8 cellular contexts compared by ENCODE assay signal in the genomic region with DNA sequence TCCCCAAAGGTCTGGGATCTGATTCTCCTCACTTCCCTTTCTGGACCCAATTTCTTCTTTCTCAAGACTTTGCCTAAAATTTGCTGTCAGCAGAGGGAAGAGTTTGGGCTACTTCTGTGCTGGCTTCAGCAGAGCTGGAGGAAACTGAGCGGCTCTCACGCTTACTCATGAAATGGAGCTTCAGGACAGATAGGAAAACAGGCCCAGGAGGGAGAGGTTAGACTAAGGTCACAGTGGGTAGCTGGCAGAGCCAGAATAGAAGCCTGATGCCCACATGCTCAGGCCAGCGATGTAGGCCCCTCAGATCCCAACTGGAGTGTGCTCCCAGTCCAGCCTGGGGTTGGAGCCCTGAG. TPM values are rescaled to one million over a fixed set of nuclear protein-coding genes. Genes with fewer than 3 reads are reported as not detected.
A peak's percentile ranks its signal among the peaks of the same experiment; 100 is the strongest.
DNase-seq lines count a peak whose midpoint lies in the region; ATAC-seq and TF ChIP-seq lines count a peak whose summit lies in the region.

No MANE protein-coding gene starts in this region.

- peak overlapping the region; percentile 83 for H3K14ac ChIP-seq in trophoblast cell (ENCODE audit: low read length)

- peak; percentile 73 for DNase-seq in GM23248
- no peak for DNase-seq in WERI-Rb-1
- no peak for DNase-seq in trophoblast cell
- DNase-seq in SKM-1 (lab: John Stamatoyannopoulos, UW; ENCODE audit: unreplicated experiment) = no peak

- peaks cover 18% of the 10 kb centered on the region for H3F3A ChIP-seq in GM23248 (ENCODE audit: insufficient read depth)

- WGBS in GM23248 (ENCODE audit: low coverage in 1 of 2, low lambda C conversion rate in 2 of 2, missing lambda C conversion rate in 2 of 2), 2 experiments = 2% methylated on average over 3 of the region's 3 CpGs
- WGBS in gastroesophageal sphincter (ENCODE audit: low coverage in 1 of 2), 2 donors = 0% methylated on average over 1 of the region's 3 CpGs
- no CpG with 5 or more reads among the region's 3 CpGs for WGBS in trophoblast cell (ENCODE audit: extremely low coverage, insufficient coverage, insufficient read length)

- H4K20me1 ChIP-seq in GM23248 (ENCODE audit: insufficient read depth) = no peaks in the 10 kb centered on the region

- H3K9me3 ChIP-seq in GM23248 (ENCODE audit: low read depth) (no peaks in the 10 kb centered on the region), WERI-Rb-1 (ENCODE audit: severe bottlenecking) (no peaks in the 10 kb centered on the region), gastroesophageal sphincter (no peaks in the 10 kb centered on the region), trophoblast cell (ENCODE audit: insufficient read depth, low read depth, low read length) (no peaks in the 10 kb centered on the region)

- peak overlapping the region; percentile 80 for H4K91ac ChIP-seq in trophoblast cell (ENCODE audit: low read depth, low read length)

- H3K4me3 ChIP-seq in ACC112 (ENCODE audit: low read depth, low read length) (peak overlapping the region; percentile 96), GM23248 (peak overlapping the region; percentile 90), WERI-Rb-1 (ENCODE audit: low read depth, low read length) (peak overlapping the region; percentile 85), gastroesophageal sphincter (peak overlapping the region; percentile 91 to 94), trophoblast cell (ENCODE audit: low read depth, low read length) (peak overlapping the region; percentile 91)

- no peak overlapping the region for H3K23ac ChIP-seq in trophoblast cell (ENCODE audit: low read length)

- ATAC-seq in gastroesophageal sphincter (peak; percentile 19), HG02981 (IDR thresholded peaks at IDR 0.05; ENCODE audit: unreplicated experiment) (no peak), HG03135 (IDR thresholded peaks at IDR 0.05; ENCODE audit: unreplicated experiment) (no peak)

- H3K4me2 ChIP-seq in GM23248 (ENCODE audit: unreplicated experiment) = peak overlapping the region; percentile 99
- peak overlapping the region; percentile 81 for H3K4me2 ChIP-seq in trophoblast cell (ENCODE audit: low read length)

- no peak overlapping the region for H2BK120ac ChIP-seq in trophoblast cell (ENCODE audit: insufficient read depth, low read length, poor library complexity)

- H3K4me1 ChIP-seq in ACC112 (ENCODE audit: control insufficient read depth, insufficient read depth, low read length, unreplicated experiment) (peaks cover 12% of the 10 kb centered on the region), GM23248 (ENCODE audit: insufficient read depth) (peaks cover 19% of the 10 kb centered on the region; the same call in 1 of the 2 replicates), gastroesophageal sphincter (peaks cover 0 to 30% (median 16%) of the 10 kb centered on the region in 3 donors), trophoblast cell (ENCODE audit: control insufficient read depth in 1 of 2, insufficient read depth in 2 of 2, low read length in 2 of 2) (peaks cover 9 to 14% of the 10 kb centered on the region in 2 experiments)

- in situ Hi-C loops in GM23248 (cut with MboI) = no loop called here

- peak overlapping the region; percentile 21 for H2AK5ac ChIP-seq in trophoblast cell (ENCODE audit: low read length)

- peaks cover 6% of the 10 kb centered on the region for H3K79me1 ChIP-seq in trophoblast cell (ENCODE audit: low read length)

- no peak for TF ChIP-seq EP300 in gastroesophageal sphincter (IDR thresholded peaks at IDR 0.05)

- peak overlapping the region; percentile 64 for H3K27ac ChIP-seq in ACC112 (ENCODE audit: low read depth, low read length)
- H3K27ac ChIP-seq in GM23248 = peak overlapping the region; percentile 65
- H3K27ac ChIP-seq in WERI-Rb-1 = peak overlapping the region; percentile 62
- peak overlapping the region; percentile 24 to 85 (median 83) for H3K27ac ChIP-seq in gastroesophageal sphincter
- no peak overlapping the region for H3K27ac ChIP-seq in trophoblast cell (ENCODE audit: low read depth, low read length)

- H3K27me3 ChIP-seq in ACC112 (ENCODE audit: insufficient read depth, low read length) (no peaks in the 10 kb centered on the region), GM23248 (replicated peaks; ENCODE audit: insufficient read depth) (no peaks in the 10 kb centered on the region), WERI-Rb-1 (ENCODE audit: insufficient read depth, low read depth, severe bottlenecking) (no peaks in the 10 kb centered on the region), gastroesophageal sphincter (no peaks in the 10 kb centered on the region), trophoblast cell (ENCODE audit: insufficient read depth, low read length) (no peaks in the 10 kb centered on the region)

- peak overlapping the region; percentile 82 for H4K12ac ChIP-seq in trophoblast cell (ENCODE audit: low read depth, low read length)

- H3K9ac ChIP-seq in GM23248 (peak overlapping the region; percentile 97), trophoblast cell (ENCODE audit: low read length) (peak overlapping the region; percentile 86)

- H4K8ac ChIP-seq in trophoblast cell (ENCODE audit: low read depth, low read length) = peak overlapping the region; percentile 89

- no peak for TF ChIP-seq CTCF in WERI-Rb-1 (IDR thresholded peaks at IDR 0.05; ENCODE audit: low read depth, low read length)
- no peak for TF ChIP-seq CTCF in gastroesophageal sphincter (IDR thresholded peaks at IDR 0.05)

- H3K9me2 ChIP-seq in GM23248 (ENCODE audit: insufficient read depth) = no peaks in the 10 kb centered on the region

- H3K79me2 ChIP-seq in ACC112 (ENCODE audit: control insufficient read depth, insufficient read depth, low read length, unreplicated experiment) (peaks cover 16% of the 10 kb centered on the region), GM23248 (ENCODE audit: insufficient read depth) (peaks cover 25% of the 10 kb centered on the region), trophoblast cell (ENCODE audit: control insufficient read depth, insufficient read depth, low read length, poor library complexity) (peaks cover 7% of the 10 kb centered on the region)

- peaks cover 7% of the 10 kb centered on the region; the same call in 1 of the 2 replicates for H3K36me3 ChIP-seq in ACC112 (ENCODE audit: insufficient read depth, low read length)
- H3K36me3 ChIP-seq in GM23248 (ENCODE audit: low read depth) = no peaks in the 10 kb centered on the region
- no peaks in the 10 kb centered on the region for H3K36me3 ChIP-seq in WERI-Rb-1
- peaks cover 0 to 27% of the 10 kb centered on the region in 2 donors for H3K36me3 ChIP-seq in gastroesophageal sphincter
- H3K36me3 ChIP-seq in trophoblast cell (ENCODE audit: control insufficient read depth in 1 of 2, insufficient read depth in 2 of 2, low read length in 2 of 2) = peaks cover 5 to 10% of the 10 kb centered on the region in 2 experiments

- H2AFZ ChIP-seq in ACC112 (ENCODE audit: low read length, unreplicated experiment) = peak overlapping the region; percentile 96
- peak overlapping the region; percentile 95 for H2AFZ ChIP-seq in GM23248
- H2AFZ ChIP-seq in trophoblast cell (ENCODE audit: insufficient read depth, low read length, poor library complexity) = peak overlapping the region; percentile 78

- no peak for TF ChIP-seq POLR2A in gastroesophageal sphincter (IDR thresholded peaks at IDR 0.05)

- H2BK12ac ChIP-seq in trophoblast cell (ENCODE audit: low read length) = no peak overlapping the region

- peak overlapping the region; percentile 76 for H3K4ac ChIP-seq in trophoblast cell (ENCODE audit: low read depth, low read length)

- H2BK5ac ChIP-seq in trophoblast cell (ENCODE audit: low read depth, low read length, poor library complexity) = peak overlapping the region; percentile 62

- H3K18ac ChIP-seq in trophoblast cell (ENCODE audit: low read length) = peak overlapping the region; percentile 62

RNA-seq across cellular contexts. Expression of gene SLC38A7, which starts 0.6 kb away (rescaled TPM):
- 16.1 and 21.2 TPM in 2 replicates for total RNA-seq in GM23248 (2014; rRNA removed; shearing (Covaris generic))
- polyA plus RNA-seq in GM23248 (2016; fragmentation: Nextera tagmentation; extraction: Ambion mirVana) = 19.2 and 20.2 TPM in 2 replicates
- 10 to 100 TPM; 10.7 to 20.7 (median 14.7) TPM for total RNA-seq in gastroesophageal sphincter
- polyA plus RNA-seq in trophoblast cell (2013) = 18.8 and 19.7 TPM in 2 replicates

RNA-seq across cellular contexts. Expression of gene GOT2, which starts 50.1 kb away (rescaled TPM):
- 40.3 and 46.5 TPM in 2 replicates for total RNA-seq in GM23248 (2014; rRNA removed; shearing (Covaris generic))
- polyA plus RNA-seq in GM23248 (2016; fragmentation: Nextera tagmentation; extraction: Ambion mirVana) = 87.9 and 89.6 TPM in 2 replicates
- total RNA-seq in gastroesophageal sphincter = 100 to 1,000 TPM in 2 of 4 donors, 10 to 100 TPM in 2; 37.3 to 134 (median 103) TPM
- polyA plus RNA-seq in trophoblast cell (2013) = 61.0 and 63.3 TPM in 2 replicates

RNA-seq across cellular contexts. Expression of gene CNOT1, which starts 54.4 kb away (rescaled TPM):
- 82.8 and 93.1 TPM in 2 replicates for total RNA-seq in GM23248 (2014; rRNA removed; shearing (Covaris generic))
- 35.5 and 35.6 TPM in 2 replicates for polyA plus RNA-seq in GM23248 (2016; fragmentation: Nextera tagmentation; extraction: Ambion mirVana)
- total RNA-seq in gastroesophageal sphincter = 100 to 1,000 TPM in 2 of 4 donors, 10 to 100 TPM in 2; 93.8 to 124 (median 110) TPM
- polyA plus RNA-seq in trophoblast cell (2013) = 104 and 110 TPM in 2 replicates
